In genomic region chr20:25686081-25687077, GRCh38 we compare ENCODE assay signal across 11 cellular contexts. TPM values are rescaled to one million over a fixed set of nuclear protein-coding genes. Genes with fewer than 3 reads are reported as not detected.
DNase-seq lines count a peak whose midpoint lies in the region; ATAC-seq and TF ChIP-seq lines count a peak whose summit lies in the region.
"Had no signal": no experiment of that assay in that cellular context is flagged by ENCODE, and none has a peak within 500 bp of the region (broad histone marks: within the 10 kb centered on the region; RNA-seq: fewer than 3 reads in every experiment).

No MANE protein-coding gene starts in this region.

- H3K36me3 ChIP-seq in Panc1 (ENCODE audit: control insufficient read depth, insufficient read depth, low read length): no peaks in the 10 kb centered on the region
- peaks cover 6 to 12% of the 10 kb centered on the region in 2 donors for H3K36me3 ChIP-seq in thyroid gland

- TF ChIP-seq POLR2A in thyroid gland (IDR thresholded peaks at IDR 0.05): no peak

- POLR2A ChIA-PET in Panc1 (lab: Charles Lee): no interaction called here

- WGBS in thyroid gland, 2 donors: 61 to 90% methylated on average over 5 to 8 of the region's 8 CpGs

- ATAC-seq in GM19468 (IDR thresholded peaks at IDR 0.05; ENCODE audit: extremely low read depth, unreplicated experiment): peak; percentile 5
- ATAC-seq in HG03175 (IDR thresholded peaks at IDR 0.05; ENCODE audit: unreplicated experiment): peak; percentile 9
- ATAC-seq in Panc1: peak; percentile 56; the same call in 1 of the 2 replicates
- ATAC-seq: natural killer cell had no signal

- H3K4me3 ChIP-seq in Panc1 (ENCODE audit: low read depth in 2 of 2, low read length in 2 of 2) (no peak overlapping the region), thyroid gland (replicated peaks in 1 of 3) (no peak overlapping the region)

- TF ChIP-seq CTCF in Panc1 (IDR thresholded peaks at IDR 0.05) (no peak), thyroid gland (IDR thresholded peaks at IDR 0.05) (no peak)

- DNase-seq in D341Med (ENCODE audit: low spot score) (peak; percentile 33), Panc1 (ENCODE audit: low read depth, low spot score) (no peak), dedifferentiated amniotic fluid mesenchymal stem cell (ENCODE audit: extremely low spot score) (no peak), thyroid gland (no peak), hepatic stellate cell (ENCODE audit: low spot score) (no peak), NCI-H2227 treated with DMSO at 0.1 percent for 48 hours (lab: John Stamatoyannopoulos, UW) (no peak)
- DNase-seq: activated CD4-positive, CD25-positive, alpha-beta regulatory T cell treated with anti-CD3 and anti-CD28 coated beads, Interleukin-2, amount 50 U/mL, for 72 hours; natural killer cell; NCI-H526 had no signal

- H3K27ac ChIP-seq in Panc1 (ENCODE audit: low read length) (no peak overlapping the region), thyroid gland (no peak overlapping the region)

- no peaks in the 10 kb centered on the region for H3K4me1 ChIP-seq in Panc1 (ENCODE audit: control insufficient read depth, insufficient read depth, low read length)
- peaks cover 5 to 13% of the 10 kb centered on the region in 2 donors for H3K4me1 ChIP-seq in thyroid gland

- no TSS peak for BruUV-seq in Panc1 (replicated peaks; lab: Mats Ljungman, UMichigan)

- in situ Hi-C loops in Panc1 (cut with HindIII; ENCODE audit: low pct_unique_long_range_greater_than_20kb, low sequenced_read_pairs): no loop called here

- H3K27me3 ChIP-seq in Panc1 (ENCODE audit: control insufficient read depth, insufficient read depth, low read length) (no peaks in the 10 kb centered on the region), thyroid gland (no peaks in the 10 kb centered on the region)

- CTCF ChIA-PET in Panc1 (lab: Charles Lee): no interaction called here

- intact Hi-C loops in Panc1 (cut with micrococcal nuclease; ENCODE audit: unreplicated experiment) (no loop called here), thyroid gland (cut with DNase I) (no loop called here)

- H3K9me3 ChIP-seq in Panc1 (ENCODE audit: control insufficient read depth, insufficient read depth, low read depth, low read length) (no peaks in the 10 kb centered on the region), thyroid gland (no peaks in the 10 kb centered on the region)

RNA-seq across cellular contexts. Expression of gene ZNF337, which starts 10.3 kb away (rescaled TPM):
- total RNA-seq in Panc1 (2021; ENCODE audit: unreplicated experiment) (9.1 TPM), thyroid gland (10 to 100 TPM; 17.3 to 21.2 (median 18.7) TPM)
- 6.6 TPM for polyA plus RNA-seq in Panc1 (2012; ENCODE audit: insufficient read length)

Comparison
In these comparisons a context has a peak if more than half of its experiments do, and no peak if none do; other contexts are left out.
1. ATAC-seq: peak in every context shown above with its lines; median percentile 56 in Panc1; 9 in HG03175; 5 in GM19468.